11 cellular contexts compared by ENCODE assay signal in genomic region chr9:128919409-128919808, GRCh38. TPM values are rescaled to one million over a fixed set of nuclear protein-coding genes. Genes with fewer than 3 reads are reported as not detected.
DNase-seq lines count a peak whose midpoint lies in the region; ATAC-seq, FAIRE-seq and TF ChIP-seq lines count a peak whose summit lies in the region.
"Had no signal": no experiment of that assay in that cellular context is flagged by ENCODE, and none has a peak within 500 bp of the region (broad histone marks: within the 10 kb centered on the region; RNA-seq: fewer than 3 reads in every experiment).

No MANE protein-coding gene starts in this region.

- no TSS peak for BruUV-seq in GM12878 (replicated peaks; lab: Mats Ljungman, UMichigan)

- in situ Hi-C loops in GM12878 (cut with MboI), result no loop called here

- H4K20me1 ChIP-seq in BLaER1, result no peaks in the 10 kb centered on the region
- H4K20me1 ChIP-seq in GM12878 (ENCODE audit: control insufficient read depth, insufficient read depth), result no peaks in the 10 kb centered on the region

- ATAC-seq in GM12878 (no peak), GM19324 (IDR thresholded peaks at IDR 0.05; ENCODE audit: low FRiP score, unreplicated experiment) (no peak), HG02588 (IDR thresholded peaks at IDR 0.05; ENCODE audit: unreplicated experiment) (no peak)

- H3K9ac ChIP-seq in BLaER1, result peak overlapping the region; percentile 63
- H3K9ac ChIP-seq in GM12878 (ENCODE audit: control insufficient read depth, insufficient read depth, low read length), result no peak overlapping the region

- no peak overlapping the region for H2AFZ ChIP-seq in GM12878 (ENCODE audit: control insufficient read depth, low read depth, low read length)

- H3K36me3 ChIP-seq in BLaER1 (peaks cover 37% of the 10 kb centered on the region), GM12878 (ENCODE audit: control insufficient read depth in 2 of 2, insufficient read depth in 2 of 2, low read length in 1 of 2) (peaks cover 3 to 8% of the 10 kb centered on the region in 2 experiments; a peak in 3 of 4 replicates)

- POLR2A ChIA-PET in GM12878 (lab: Charles Lee), result no interaction called here

- TF ChIP-seq CTCF in GM12878 (IDR thresholded peaks at IDR 0.05 in 2 of 3, conservative IDR thresholded peaks at IDR 0.05 in 1 of 3; ENCODE audit: control insufficient read depth in 2 of 3, extremely low read depth in 1 of 3, insufficient read depth in 1 of 3, low read depth in 3 of 3, low read length in 3 of 3) (no peak), nephron progenitor cell (IDR thresholded peaks at IDR 0.05) (no peak)

- 83% methylated on average over 7 of the region's 8 CpGs for WGBS in GM12878 (ENCODE audit: insufficient coverage, insufficient replicate concordance, low lambda C conversion rate, missing lambda C conversion rate)

- no peaks in the 10 kb centered on the region for H3K9me3 ChIP-seq in BLaER1
- no peaks in the 10 kb centered on the region for H3K9me3 ChIP-seq in GM12878 (replicated peaks; ENCODE audit: control insufficient read depth, insufficient read depth, low read length)

- peak overlapping the region; percentile 72 for H3K4me2 ChIP-seq in BLaER1
- no peak overlapping the region for H3K4me2 ChIP-seq in GM12878 (ENCODE audit: control insufficient read depth, insufficient read depth)

- intact Hi-C loops in GM12878 (cut with micrococcal nuclease; ENCODE audit: unreplicated experiment), result no loop called here

- TF ChIP-seq RAD21 in GM12878 (IDR thresholded peaks at IDR 0.05; ENCODE audit: insufficient read depth, low read depth, low read length), result no peak

- H3K36me3 Mint-ChIP-seq in nephron progenitor cell (ENCODE audit: low read depth), result peaks cover 17% of the 10 kb centered on the region

- no peaks in the 10 kb centered on the region for H3K9me3 Mint-ChIP-seq in nephron progenitor cell
- H3K9me3 Mint-ChIP-seq: activated CD4-positive, alpha-beta memory T cell treated with anti-CD3 and anti-CD28 coated beads for 36 hours had no signal

- H3K4me3 Mint-ChIP-seq in nephron progenitor cell, result no peak overlapping the region
- H3K4me3 Mint-ChIP-seq: activated CD4-positive, alpha-beta memory T cell treated with anti-CD3 and anti-CD28 coated beads for 36 hours had no signal

- H3K27ac ChIP-seq in BLaER1, result peak overlapping the region; percentile 87
- H3K27ac ChIP-seq in GM12878 (ENCODE audit: control insufficient read depth, insufficient read depth), result no peak overlapping the region

- H3K27me3 Mint-ChIP-seq in nephron progenitor cell (ENCODE audit: low read depth, poor library complexity), result no peaks in the 10 kb centered on the region
- H3K27me3 Mint-ChIP-seq: activated CD4-positive, alpha-beta memory T cell treated with anti-CD3 and anti-CD28 coated beads for 36 hours had no signal

- TF ChIP-seq POLR2A in GM12878 (IDR thresholded peaks at IDR 0.05; ENCODE audit: low read depth, low read length), result 0 out of 2 replicates have a peak, but pooled peaks have one; percentile 14

- peak overlapping the region; percentile 92 for H3K27ac Mint-ChIP-seq in nephron progenitor cell
- H3K27ac Mint-ChIP-seq: activated CD4-positive, alpha-beta memory T cell treated with anti-CD3 and anti-CD28 coated beads for 36 hours had no signal

- H3K79me2 ChIP-seq in GM12878 (ENCODE audit: control insufficient read depth, insufficient read depth, low read length), result no peaks in the 10 kb centered on the region

- SMC1A ChIA-PET in GM12878 (lab: Charles Lee; ENCODE audit: uncharacterized antibody, unreplicated experiment), result no interaction called here

- H3K4me1 ChIP-seq in BLaER1, result peaks cover 59% of the 10 kb centered on the region
- no peaks in the 10 kb centered on the region for H3K4me1 ChIP-seq in GM12878 (ENCODE audit: control insufficient read depth, insufficient read depth, low read length)

- CTCF ChIA-PET in GM12878 (lab: Yijun Ruan, JAX), result interaction anchor here (1.2 kb wide), 1 partner anchor 9 kb away, joined by 4 read pairs; no protein-coding TSS in a partner anchor

- FAIRE-seq in GM12878 (lab: Jason Lieb, UNC), result no peak

- H3K4me3 ChIP-seq in BLaER1, result no peak overlapping the region
- H3K4me3 ChIP-seq in GM12878, result no peak overlapping the region

- no peak for DNase-seq in GM12878 (ENCODE audit: low read depth, low spot score)
- no peak for DNase-seq in nephron progenitor cell
- DNase-seq in SK-N-DZ (ENCODE audit: low spot score), result no peak
- DNase-seq: activated CD4-positive, alpha-beta memory T cell treated with anti-CD3 and anti-CD28 coated beads for 36 hours; GF-D8; NCI-H1048; NCI-H526 treated with DMSO at 0.1 percent for 48 hours; SW 1271 had no signal

- H3K27me3 ChIP-seq in BLaER1, result no peaks in the 10 kb centered on the region
- H3K27me3 ChIP-seq in GM12878 (replicated peaks in 1 of 2; ENCODE audit: control insufficient read depth in 2 of 2, insufficient read depth in 2 of 2, low read length in 1 of 2), result no peaks in the 10 kb centered on the region

- H3K4me1 Mint-ChIP-seq in nephron progenitor cell, result peaks cover 24% of the 10 kb centered on the region

- no peak for TF ChIP-seq EP300 in GM12878 (IDR thresholded peaks at IDR 0.05; ENCODE audit: borderline replicate concordance in 1 of 2, control insufficient read depth in 1 of 2, low read depth in 2 of 2, low read length in 2 of 2)

- RAD21 ChIA-PET in GM12878 (lab: Charles Lee; ENCODE audit: unreplicated experiment), result no interaction called here

RNA-seq across cellular contexts. Expression of gene PHYHD1, which starts 1.4 kb away (rescaled TPM):
- not detected in 2 replicates for total RNA-seq in GM12878 (2013; cell fraction: nucleolus; rRNA removed)
- total RNA-seq in GM12878 (2014; rRNA removed) (0.17 TPM in 1 of 2 replicates, not detected in the other), GM12878 (2014; rRNA removed; fragmentation: Illumina TruSeq; extraction: Trizol) (not detected in 2 replicates), GM12878 (2021) (not detected in 2 replicates)
- not detected for polyA plus RNA-seq in GM12878 (2011; ENCODE audit: low read depth)
- polyA plus RNA-seq in GM12878 (2011; rRNA removed) (not detected in 2 replicates), GM12878 (2014; fragmentation: Illumina TruSeq; extraction: Trizol) (not detected in 2 replicates), GM12878 (2014; fragmentation: Nextera tagmentation; extraction: Ambion mirVana) (under 1 TPM in 1 of 2 experiments, not detected in 1; 0.09 TPM), GM12878 (2014; rRNA removed) (not detected in 2 replicates), GM12878 (2016; fragmentation: Nextera tagmentation; extraction: Ambion mirVana) (not detected)
- polyA plus RNA-seq in GM12878 (2011; cell fraction: cytosol; rRNA removed), result 0.10 TPM in 1 of 2 replicates, not detected in the other
- polyA plus RNA-seq in GM12878 (2011; cell fraction: nucleus; rRNA removed), result 0.31 and 0.35 TPM in 2 replicates
- 0.10 TPM in 1 of 2 replicates, not detected in the other for polyA plus RNA-seq in GM12878 (2012)
- not detected in 2 replicates for polyA minus RNA-seq in GM12878 (2011; rRNA and poly(A)+ RNA removed)
- not detected in 2 replicates for polyA minus RNA-seq in GM12878 (2011; cell fraction: cytosol; rRNA and poly(A)+ RNA removed)
- polyA minus RNA-seq in GM12878 (2011; cell fraction: nucleus; rRNA and poly(A)+ RNA removed), result 0.38 TPM in 1 of 2 replicates, not detected in the other
- polyA plus RNA-seq in SK-N-DZ (2014; cell fraction: cytosol; rRNA removed), result 57.6 and 72.8 TPM in 2 replicates
- 69.4 and 85.5 TPM in 2 replicates for polyA plus RNA-seq in SK-N-DZ (2014; cell fraction: nucleus; rRNA removed)

RNA-seq across cellular contexts. Expression of gene DOLK, which starts 28.0 kb away (rescaled TPM):
- 11.4 and 11.8 TPM in 2 replicates for total RNA-seq in GM12878 (2013; cell fraction: nucleolus; rRNA removed)
- total RNA-seq in GM12878 (2014; rRNA removed) (15.7 and 16.9 TPM in 2 replicates), GM12878 (2014; rRNA removed; fragmentation: Illumina TruSeq; extraction: Trizol) (6.8 and 7.1 TPM in 2 replicates), GM12878 (2021) (9.3 and 10.9 TPM in 2 replicates)
- polyA plus RNA-seq in GM12878 (2011; ENCODE audit: low read depth), result 2.8 TPM
- polyA plus RNA-seq in GM12878 (2011; rRNA removed) (3.5 and 6.4 TPM in 2 replicates), GM12878 (2014; fragmentation: Illumina TruSeq; extraction: Trizol) (8.4 and 9.0 TPM in 2 replicates), GM12878 (2014; fragmentation: Nextera tagmentation; extraction: Ambion mirVana) (1 to 10 TPM; 1.9 to 3.2 TPM), GM12878 (2014; rRNA removed) (9.3 and 10.4 TPM in 2 replicates), GM12878 (2016; fragmentation: Nextera tagmentation; extraction: Ambion mirVana) (10 to 100 TPM; 17.8 to 18.2 TPM)
- polyA plus RNA-seq in GM12878 (2011; cell fraction: cytosol; rRNA removed), result 9.1 and 11.6 TPM in 2 replicates
- polyA plus RNA-seq in GM12878 (2011; cell fraction: nucleus; rRNA removed), result 6.9 and 7.5 TPM in 2 replicates
- 5.0 and 7.2 TPM in 2 replicates for polyA plus RNA-seq in GM12878 (2012)
- polyA minus RNA-seq in GM12878 (2011; rRNA and poly(A)+ RNA removed), result 23.9 and 26.4 TPM in 2 replicates
- 4.1 and 7.1 TPM in 2 replicates for polyA minus RNA-seq in GM12878 (2011; cell fraction: cytosol; rRNA and poly(A)+ RNA removed)
- polyA minus RNA-seq in GM12878 (2011; cell fraction: nucleus; rRNA and poly(A)+ RNA removed), result 20.3 and 30.5 TPM in 2 replicates
- 12.6 and 15.4 TPM in 2 replicates for polyA plus RNA-seq in SK-N-DZ (2014; cell fraction: cytosol; rRNA removed)
- 4.0 and 6.7 TPM in 2 replicates for polyA plus RNA-seq in SK-N-DZ (2014; cell fraction: nucleus; rRNA removed)

RNA-seq across cellular contexts. Expression of gene NUP188, which starts 28.1 kb away (rescaled TPM):
- total RNA-seq in GM12878 (2013; cell fraction: nucleolus; rRNA removed), result 285 and 303 TPM in 2 replicates
- total RNA-seq in GM12878 (2014; rRNA removed), result 43.9 and 48.1 TPM in 2 replicates
- 32.4 and 34.0 TPM in 2 replicates for total RNA-seq in GM12878 (2014; rRNA removed; fragmentation: Illumina TruSeq; extraction: Trizol)
- 61.3 and 71.5 TPM in 2 replicates for total RNA-seq in GM12878 (2021)
- polyA plus RNA-seq in GM12878 (2011; ENCODE audit: low read depth), result 32.2 TPM
- 32.1 and 52.3 TPM in 2 replicates for polyA plus RNA-seq in GM12878 (2011; rRNA removed)
- 81.9 and 97.9 TPM in 2 replicates for polyA plus RNA-seq in GM12878 (2011; cell fraction: cytosol; rRNA removed)
- 179 and 219 TPM in 2 replicates for polyA plus RNA-seq in GM12878 (2011; cell fraction: nucleus; rRNA removed)
- 32.0 and 35.5 TPM in 2 replicates for polyA plus RNA-seq in GM12878 (2012)
- polyA plus RNA-seq in GM12878 (2014; fragmentation: Illumina TruSeq; extraction: Trizol), result 41.0 and 47.3 TPM in 2 replicates
- polyA plus RNA-seq in GM12878 (2014; fragmentation: Nextera tagmentation; extraction: Ambion mirVana), result 1 to 10 TPM; 1.4 to 3.5 TPM
- 49.6 and 51.2 TPM in 2 replicates for polyA plus RNA-seq in GM12878 (2014; rRNA removed)
- polyA plus RNA-seq in GM12878 (2016; fragmentation: Nextera tagmentation; extraction: Ambion mirVana), result 10 to 100 TPM; 72.9 to 73.7 TPM
- 156 and 211 TPM in 2 replicates for polyA minus RNA-seq in GM12878 (2011; rRNA and poly(A)+ RNA removed)
- polyA minus RNA-seq in GM12878 (2011; cell fraction: cytosol; rRNA and poly(A)+ RNA removed), result 73.6 and 85.4 TPM in 2 replicates
- polyA minus RNA-seq in GM12878 (2011; cell fraction: nucleus; rRNA and poly(A)+ RNA removed), result 78.3 and 126 TPM in 2 replicates
- 48.6 and 61.0 TPM in 2 replicates for polyA plus RNA-seq in SK-N-DZ (2014; cell fraction: cytosol; rRNA removed)
- 70.0 and 146 TPM in 2 replicates for polyA plus RNA-seq in SK-N-DZ (2014; cell fraction: nucleus; rRNA removed)

RNA-seq across cellular contexts. Expression of gene LRRC8A, which starts 37.5 kb away (rescaled TPM):
- total RNA-seq in GM12878 (2013; cell fraction: nucleolus; rRNA removed), result 20.0 and 23.0 TPM in 2 replicates
- 9.1 and 13.4 TPM in 2 replicates for total RNA-seq in GM12878 (2014; rRNA removed)
- total RNA-seq in GM12878 (2014; rRNA removed; fragmentation: Illumina TruSeq; extraction: Trizol), result 5.9 and 6.9 TPM in 2 replicates
- 15.7 and 15.9 TPM in 2 replicates for total RNA-seq in GM12878 (2021)
- 2.9 TPM for polyA plus RNA-seq in GM12878 (2011; ENCODE audit: low read depth)
- 3.7 and 8.9 TPM in 2 replicates for polyA plus RNA-seq in GM12878 (2011; rRNA removed)
- 12.0 and 13.2 TPM in 2 replicates for polyA plus RNA-seq in GM12878 (2011; cell fraction: cytosol; rRNA removed)
- 10.1 and 15.4 TPM in 2 replicates for polyA plus RNA-seq in GM12878 (2011; cell fraction: nucleus; rRNA removed)
- polyA plus RNA-seq in GM12878 (2012), result 5.7 and 7.4 TPM in 2 replicates
- polyA plus RNA-seq in GM12878 (2014; fragmentation: Illumina TruSeq; extraction: Trizol), result 3.5 and 7.6 TPM in 2 replicates
- 1 to 10 TPM; 1.6 to 2.3 TPM for polyA plus RNA-seq in GM12878 (2014; fragmentation: Nextera tagmentation; extraction: Ambion mirVana)
- polyA plus RNA-seq in GM12878 (2014; rRNA removed), result 10.5 and 12.6 TPM in 2 replicates
- polyA plus RNA-seq in GM12878 (2016; fragmentation: Nextera tagmentation; extraction: Ambion mirVana), result 10 to 100 TPM; 15.1 to 15.6 TPM
- polyA minus RNA-seq in GM12878 (2011; rRNA and poly(A)+ RNA removed), result 25.2 and 28.5 TPM in 2 replicates
- polyA minus RNA-seq in GM12878 (2011; cell fraction: cytosol; rRNA and poly(A)+ RNA removed), result 6.1 and 6.5 TPM in 2 replicates
- polyA minus RNA-seq in GM12878 (2011; cell fraction: nucleus; rRNA and poly(A)+ RNA removed), result 8.6 and 22.6 TPM in 2 replicates
- polyA plus RNA-seq in SK-N-DZ (2014; cell fraction: cytosol; rRNA removed), result 35.5 and 44.0 TPM in 2 replicates
- polyA plus RNA-seq in SK-N-DZ (2014; cell fraction: nucleus; rRNA removed), result 21.8 and 23.4 TPM in 2 replicates

RNA-seq across cellular contexts. Expression of gene KYAT1, which starts 37.7 kb away (rescaled TPM):
- total RNA-seq in GM12878 (2013; cell fraction: nucleolus; rRNA removed), result 23.9 and 33.0 TPM in 2 replicates
- total RNA-seq in GM12878 (2014; rRNA removed), result 12.4 and 12.8 TPM in 2 replicates
- total RNA-seq in GM12878 (2014; rRNA removed; fragmentation: Illumina TruSeq; extraction: Trizol), result 6.3 and 7.4 TPM in 2 replicates
- total RNA-seq in GM12878 (2021), result 12.2 and 12.7 TPM in 2 replicates
- 3.2 TPM for polyA plus RNA-seq in GM12878 (2011; ENCODE audit: low read depth)
- 8.6 and 14.0 TPM in 2 replicates for polyA plus RNA-seq in GM12878 (2011; rRNA removed)
- polyA plus RNA-seq in GM12878 (2011; cell fraction: cytosol; rRNA removed), result 15.7 and 17.5 TPM in 2 replicates
- 75.8 and 77.3 TPM in 2 replicates for polyA plus RNA-seq in GM12878 (2011; cell fraction: nucleus; rRNA removed)
- 7.6 and 7.7 TPM in 2 replicates for polyA plus RNA-seq in GM12878 (2012)
- 5.4 and 7.9 TPM in 2 replicates for polyA plus RNA-seq in GM12878 (2014; fragmentation: Illumina TruSeq; extraction: Trizol)
- polyA plus RNA-seq in GM12878 (2014; fragmentation: Nextera tagmentation; extraction: Ambion mirVana), result 1 to 10 TPM; 5.8 to 6.2 TPM
- 15.7 and 15.9 TPM in 2 replicates for polyA plus RNA-seq in GM12878 (2014; rRNA removed)
- 10 to 100 TPM; 10.3 to 12.8 TPM for polyA plus RNA-seq in GM12878 (2016; fragmentation: Nextera tagmentation; extraction: Ambion mirVana)
- polyA minus RNA-seq in GM12878 (2011; rRNA and poly(A)+ RNA removed), result 8.6 and 12.4 TPM in 2 replicates
- polyA minus RNA-seq in GM12878 (2011; cell fraction: cytosol; rRNA and poly(A)+ RNA removed), result 4.9 and 5.1 TPM in 2 replicates
- polyA minus RNA-seq in GM12878 (2011; cell fraction: nucleus; rRNA and poly(A)+ RNA removed), result 5.9 and 7.8 TPM in 2 replicates
- polyA plus RNA-seq in SK-N-DZ (2014; cell fraction: cytosol; rRNA removed), result 45.3 and 47.4 TPM in 2 replicates
- 103 and 114 TPM in 2 replicates for polyA plus RNA-seq in SK-N-DZ (2014; cell fraction: nucleus; rRNA removed)
